Comparison of ENCODE assay signal across 8 cellular contexts in genomic region chr12:59944177-59944576, GRCh38.
"Had no signal": no experiment of that assay in that cellular context is flagged by ENCODE, and none has a peak within 500 bp of the region (broad histone marks: within the 10 kb centered on the region; RNA-seq: fewer than 3 reads in every experiment).

No MANE protein-coding gene starts in this region.

- H3K27ac ChIP-seq: GM23248 had no signal

- H3K4me3 ChIP-seq: GM23248, GM23338, HAP-1 had no signal

- H3K9me3 ChIP-seq: HAP-1 had no signal

- H3K4me2 ChIP-seq: GM23338 had no signal

- H3K36me3 ChIP-seq: HAP-1 had no signal

- H3K9ac ChIP-seq: GM23248 had no signal

- DNase-seq: GM23248, GOT3, H7, H9, HCEC 1CT, HFFc6 had no signal

- H2AFZ ChIP-seq: GM23248, GM23338 had no signal
